ENCODE assay signal across 1 cellular context in the genomic region with DNA sequence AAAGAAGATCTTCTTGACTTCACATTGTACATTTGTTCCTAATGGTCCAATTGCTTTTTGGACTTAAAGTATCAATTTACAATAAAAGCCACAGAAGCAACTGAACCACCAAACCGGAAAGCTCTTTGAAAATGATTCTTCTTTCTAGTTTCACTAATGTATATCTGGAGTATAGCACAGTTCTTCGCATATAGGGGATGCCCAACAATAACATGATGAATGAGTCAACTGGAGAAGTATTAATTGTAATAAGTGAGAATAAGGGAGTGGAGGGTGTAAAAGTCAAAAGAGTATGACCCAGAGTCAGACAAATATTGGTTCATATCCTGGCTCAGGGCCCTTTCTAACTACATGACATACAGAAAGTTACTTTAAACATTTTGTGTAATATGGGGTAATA.
TF ChIP-seq lines count a peak whose summit lies in the region.

No MANE protein-coding gene starts in this region.

TF ChIP-seq in GM12878, 131 proteins besides CTCF, POLR2A, EP300 and RAD21 (continued from another document):
- TF ChIP-seq PRDM15 (CRISPR knock-in tag; IDR thresholded peaks at IDR 0.05) (no peak), JUNB (IDR thresholded peaks at IDR 0.05) (peak; percentile 74), GABPA (IDR thresholded peaks at IDR 0.05; ENCODE audit: low read depth) (0 out of 2 replicates have a peak, but pooled peaks have one; percentile 12), ZBED1 (IDR thresholded peaks at IDR 0.05; ENCODE audit: borderline replicate concordance) (0 out of 2 replicates have a peak, but pooled peaks have one; percentile 35), MTA2 (IDR thresholded peaks at IDR 0.05; ENCODE audit: low read depth) (peak; percentile 68; the same call in 1 of the 2 replicates), BCL11A (IDR thresholded peaks at IDR 0.05; ENCODE audit: low read depth, low read length) (0 out of 2 replicates have a peak, but pooled peaks have one; percentile 6), NR2F1 (conservative IDR thresholded peaks at IDR 0.05) (peak; percentile 67; the same call in 1 of the 2 replicates)
